Comparison of ENCODE assay signal across 8 cellular contexts in the genomic region with DNA sequence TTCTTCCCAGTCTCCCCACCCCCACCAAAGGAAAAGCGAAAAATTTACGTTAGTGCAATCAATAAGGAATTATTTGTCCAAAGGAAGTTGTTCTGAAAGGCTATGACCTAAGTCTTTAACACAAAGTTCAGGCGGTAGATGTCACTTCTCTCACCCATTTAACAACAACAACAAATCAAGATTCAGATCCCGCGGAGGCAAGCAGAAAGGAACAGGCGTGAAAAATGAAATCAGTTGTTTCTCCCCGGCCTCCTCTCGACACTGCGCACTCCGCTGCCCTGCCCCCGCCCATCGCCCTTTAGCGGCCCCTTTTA. TPM values are rescaled to one million over a fixed set of nuclear protein-coding genes. Genes with fewer than 3 reads are reported as not detected.
A peak's percentile ranks its signal among the peaks of the same experiment; 100 is the strongest.
DNase-seq lines count a peak whose midpoint lies in the region; ATAC-seq, FAIRE-seq and TF ChIP-seq lines count a peak whose summit lies in the region.

No MANE protein-coding gene starts in this region.

- DNase-seq in CD14-positive monocyte (ENCODE audit: low spot score), result no peak
- DNase-seq in GM23248, result no peak
- DNase-seq in activated CD8-positive, alpha-beta T cell treated with anti-CD3 and anti-CD28 coated beads for 36 hours, result peak; percentile 69
- no peak for DNase-seq in left ventricle myocardium inferior
- DNase-seq in small intestine, result no peak
- DNase-seq in OCI-M1 (lab: John Stamatoyannopoulos, UW), result no peak
- DNase-seq in 8988T, result no peak
- no peak for DNase-seq in HuH-7.5 (ENCODE audit: low spot score)

- H3K4me1 ChIP-seq in GM23248 (ENCODE audit: insufficient read depth) (peaks cover 25% of the 10 kb centered on the region), left ventricle myocardium inferior (peaks cover 69% of the 10 kb centered on the region), small intestine (ENCODE audit: control insufficient read depth in 2 of 2, insufficient read depth in 1 of 2, low read depth in 1 of 2, low read length in 1 of 2) (peaks cover 4 to 6% of the 10 kb centered on the region in 2 donors)

- in situ Hi-C loops in GM23248 (cut with MboI), result no loop called here

- H3K36me3 ChIP-seq in GM23248 (ENCODE audit: low read depth) (no peaks in the 10 kb centered on the region), left ventricle myocardium inferior (no peaks in the 10 kb centered on the region), small intestine (ENCODE audit: control insufficient read depth in 2 of 2, insufficient read depth in 2 of 2, low read length in 2 of 2) (no peaks in the 10 kb centered on the region)

- POLR2A ChIA-PET in activated CD8-positive, alpha-beta T cell treated with anti-CD3 and anti-CD28 coated beads for 36 hours (lab: Charles Lee), result interaction anchor here (0.6 kb wide), 1 partner anchor 432 kb away, joined by 3 read pairs; no protein-coding TSS in a partner anchor

- H3K27me3 Mint-ChIP-seq in CD14-positive monocyte (ENCODE audit: low read depth in 3 of 3), result peaks cover 17 to 32% (median 22%) of the 10 kb centered on the region in 3 donors
- peaks cover 47% of the 10 kb centered on the region for H3K27me3 Mint-ChIP-seq in activated CD8-positive, alpha-beta T cell treated with anti-CD3 and anti-CD28 coated beads for 36 hours

- no peaks in the 10 kb centered on the region for H3K9me3 ChIP-seq in GM23248 (ENCODE audit: low read depth)
- no peaks in the 10 kb centered on the region for H3K9me3 ChIP-seq in left ventricle myocardium inferior (replicated peaks)
- H3K9me3 ChIP-seq in small intestine (ENCODE audit: control insufficient read depth, low read depth), result no peaks in the 10 kb centered on the region

- CTCF ChIA-PET in activated CD8-positive, alpha-beta T cell treated with anti-CD3 and anti-CD28 coated beads for 36 hours (lab: Charles Lee), result no interaction called here

- peaks cover 27% of the 10 kb centered on the region for H3F3A ChIP-seq in GM23248 (ENCODE audit: insufficient read depth)

- peak overlapping the region; percentile 96 for H3K4me2 ChIP-seq in GM23248 (ENCODE audit: unreplicated experiment)

- no peaks in the 10 kb centered on the region for H4K20me1 ChIP-seq in GM23248 (ENCODE audit: insufficient read depth)

- H3K9me2 ChIP-seq in GM23248 (ENCODE audit: insufficient read depth), result no peaks in the 10 kb centered on the region

- H3K27me3 ChIP-seq in GM23248 (replicated peaks; ENCODE audit: insufficient read depth) (no peaks in the 10 kb centered on the region), left ventricle myocardium inferior (ENCODE audit: low read depth) (no peaks in the 10 kb centered on the region), small intestine (ENCODE audit: control insufficient read depth in 2 of 2, insufficient read depth in 2 of 2, low read length in 2 of 2) (no peaks in the 10 kb centered on the region)

- 1% methylated on average over 13 of the region's 13 CpGs for WGBS in GM23248 (ENCODE audit: low coverage in 1 of 2, low lambda C conversion rate in 2 of 2, missing lambda C conversion rate in 2 of 2), 2 experiments
- WGBS in small intestine, 3 donors, result 1 to 3% (median 2%) methylated on average over 13 of the region's 13 CpGs

- H3K36me3 Mint-ChIP-seq in CD14-positive monocyte, result peaks cover 0 to 4% of the 10 kb centered on the region in 2 donors
- H3K36me3 Mint-ChIP-seq in activated CD8-positive, alpha-beta T cell treated with anti-CD3 and anti-CD28 coated beads for 36 hours (ENCODE audit: low read depth), result no peaks in the 10 kb centered on the region

- TF ChIP-seq CTCF in CD14-positive monocyte (IDR thresholded peaks at IDR 0.05), result no peak
- TF ChIP-seq CTCF in activated CD8-positive, alpha-beta T cell treated with anti-CD3 and anti-CD28 coated beads for 36 hours (IDR thresholded peaks at IDR 0.05), result no peak
- TF ChIP-seq CTCF in left ventricle myocardium inferior (IDR thresholded peaks at IDR 0.05; ENCODE audit: borderline replicate concordance), result no peak

- intact Hi-C loops in CD14-positive monocyte (cut with micrococcal nuclease) (no loop called here), left ventricle myocardium inferior (cut with micrococcal nuclease) (no loop called here)
- intact Hi-C loops in activated CD8-positive, alpha-beta T cell treated with anti-CD3 and anti-CD28 coated beads for 36 hours (cut with micrococcal nuclease), result no loop called here

- H3K27ac ChIP-seq in GM23248 (peak overlapping the region; percentile 86), left ventricle myocardium inferior (replicated peaks) (peak overlapping the region; percentile 98), small intestine (ENCODE audit: low read depth in 1 of 2, low read length in 1 of 2) (peak overlapping the region; percentile 96 to 99)

- peak overlapping the region; percentile 96 to 99 for H3K4me3 Mint-ChIP-seq in CD14-positive monocyte
- peak overlapping the region; percentile 69 for H3K4me3 Mint-ChIP-seq in activated CD8-positive, alpha-beta T cell treated with anti-CD3 and anti-CD28 coated beads for 36 hours

- H3K27ac Mint-ChIP-seq in CD14-positive monocyte, result peak overlapping the region in 4 of 7 donors; percentile 24 to 58 (median 35)
- no peak overlapping the region for H3K27ac Mint-ChIP-seq in activated CD8-positive, alpha-beta T cell treated with anti-CD3 and anti-CD28 coated beads for 36 hours

- peaks cover 15% of the 10 kb centered on the region for H3K4me1 Mint-ChIP-seq in CD14-positive monocyte
- peaks cover 10% of the 10 kb centered on the region for H3K4me1 Mint-ChIP-seq in activated CD8-positive, alpha-beta T cell treated with anti-CD3 and anti-CD28 coated beads for 36 hours (ENCODE audit: low read depth)

- ATAC-seq in activated CD8-positive, alpha-beta T cell treated with anti-CD3 and anti-CD28 coated beads for 36 hours, result peak; percentile 78

- peaks cover 49% of the 10 kb centered on the region for H3K79me2 ChIP-seq in GM23248 (ENCODE audit: insufficient read depth)

- FAIRE-seq in small intestine (lab: Jason Lieb, UNC), result no peak

- peaks cover 0 to 11% (median 1%) of the 10 kb centered on the region in 7 donors for H3K9me3 Mint-ChIP-seq in CD14-positive monocyte
- H3K9me3 Mint-ChIP-seq in activated CD8-positive, alpha-beta T cell treated with anti-CD3 and anti-CD28 coated beads for 36 hours, result peaks cover 4% of the 10 kb centered on the region

- peak overlapping the region; percentile 89 for H3K9ac ChIP-seq in GM23248

- H3K4me3 ChIP-seq in GM23248 (peak overlapping the region; percentile 83), left ventricle myocardium inferior (peak overlapping the region; percentile 88), small intestine (ENCODE audit: low read depth in 1 of 2, low read length in 2 of 2) (peak overlapping the region; percentile 94 to 98)

- peak overlapping the region; percentile 82 for H2AFZ ChIP-seq in GM23248

RNA-seq across cellular contexts. Expression of gene DENND5B, which starts 1.4 kb away (rescaled TPM):
- polyA plus RNA-seq in CD14-positive monocyte, result under 1 TPM; 0.23 to 0.36 TPM
- total RNA-seq in GM23248 (2014; rRNA removed; shearing (Covaris generic)), result 12.0 and 12.6 TPM in 2 replicates
- polyA plus RNA-seq in GM23248 (2016; fragmentation: Nextera tagmentation; extraction: Ambion mirVana), result 9.5 and 9.9 TPM in 2 replicates
- total RNA-seq in activated CD8-positive, alpha-beta T cell treated with anti-CD3 and anti-CD28 coated beads for 36 hours, result under 1 TPM; 0.31 to 0.43 TPM
- 42.9 TPM for total RNA-seq in left ventricle myocardium inferior
- polyA plus RNA-seq in small intestine, result 1 to 10 TPM; 4.1 to 9.8 (median 6.5) TPM
